In genomic region chr20:50169329-50169823, GRCh38 we compare ENCODE assay signal across 1 cellular context.
TF ChIP-seq lines count a peak whose summit lies in the region.

No MANE protein-coding gene starts in this region.

TF ChIP-seq in GM23338, 12 proteins besides CTCF, POLR2A, EP300 and RAD21 (continued from another document):
- TF ChIP-seq ZNF462 (CRISPR knock-in tag; IDR thresholded peaks at IDR 0.05) (no peak), POLR2AphosphoS5 (IDR thresholded peaks at IDR 0.05; ENCODE audit: low read depth) (no peak), CREB1 (CRISPR knock-in tag; IDR thresholded peaks at IDR 0.05; ENCODE audit: low read depth) (peak; percentile 6; the same call in 1 of the 2 replicates), STAT1 (IDR thresholded peaks at IDR 0.05; ENCODE audit: unreplicated experiment) (no peak), ZNF331 (CRISPR knock-in tag; IDR thresholded peaks at IDR 0.05; ENCODE audit: low read depth) (no peak), EZH2phosphoT487 (IDR thresholded peaks at IDR 0.05; ENCODE audit: unreplicated experiment) (no peak), ZNF114 (CRISPR knock-in tag; IDR thresholded peaks at IDR 0.05) (no peak)
